In genomic region chr22:31295413-31295812, GRCh38 we compare ENCODE assay signal across 9 cellular contexts. TPM values are rescaled to one million over a fixed set of nuclear protein-coding genes. Genes with fewer than 3 reads are reported as not detected.
DNase-seq lines count a peak whose midpoint lies in the region; ATAC-seq and TF ChIP-seq lines count a peak whose summit lies in the region.
"Had no signal": no experiment of that assay in that cellular context is flagged by ENCODE, and none has a peak within 500 bp of the region (broad histone marks: within the 10 kb centered on the region; RNA-seq: fewer than 3 reads in every experiment).

No MANE protein-coding gene starts in this region.

- ATAC-seq in GM19328 (IDR thresholded peaks at IDR 0.05; ENCODE audit: unreplicated experiment): no peak

- H3K27me3 ChIP-seq in Peyer's patch (no peaks in the 10 kb centered on the region), esophagus muscularis mucosa (no peaks in the 10 kb centered on the region)

- no peaks in the 10 kb centered on the region for H3K9me3 ChIP-seq in Peyer's patch
- H3K9me3 ChIP-seq in esophagus muscularis mucosa: no peaks in the 10 kb centered on the region

- TF ChIP-seq POLR2A in Peyer's patch (IDR thresholded peaks at IDR 0.05): no peak
- TF ChIP-seq POLR2A in esophagus muscularis mucosa (IDR thresholded peaks at IDR 0.05; ENCODE audit: low read depth): no peak

- no peaks in the 10 kb centered on the region for H3K27me3 Mint-ChIP-seq in activated CD4-positive, alpha-beta memory T cell treated with anti-CD3 and anti-CD28 coated beads for 36 hours
- H3K27me3 Mint-ChIP-seq in activated CD4-positive, alpha-beta memory T cell treated with anti-CD3 and anti-CD28 coated beads, Interleukin-2, amount 10 ng/mL, durations not matched to agents 7 days and 5 days: no peaks in the 10 kb centered on the region

- H3K4me3 Mint-ChIP-seq in activated CD4-positive, alpha-beta memory T cell treated with anti-CD3 and anti-CD28 coated beads for 36 hours: peak overlapping the region; percentile 40
- H3K4me3 Mint-ChIP-seq in activated CD4-positive, alpha-beta memory T cell treated with anti-CD3 and anti-CD28 coated beads, Interleukin-2, amount 10 ng/mL, durations not matched to agents 7 days and 5 days: no peak overlapping the region

- peaks cover 0 to 29% (median 9%) of the 10 kb centered on the region in 4 donors for H3K4me1 ChIP-seq in Peyer's patch
- H3K4me1 ChIP-seq in esophagus muscularis mucosa: peaks cover 30 to 59% (median 49%) of the 10 kb centered on the region in 4 donors

- peak overlapping the region; percentile 43 for H3K27ac Mint-ChIP-seq in activated CD4-positive, alpha-beta memory T cell treated with anti-CD3 and anti-CD28 coated beads for 36 hours
- H3K27ac Mint-ChIP-seq in activated CD4-positive, alpha-beta memory T cell treated with anti-CD3 and anti-CD28 coated beads, Interleukin-2, amount 10 ng/mL, durations not matched to agents 7 days and 5 days: no peak overlapping the region

- H3K4me1 Mint-ChIP-seq in activated CD4-positive, alpha-beta memory T cell treated with anti-CD3 and anti-CD28 coated beads for 36 hours (ENCODE audit: low read depth): peaks cover 50% of the 10 kb centered on the region
- H3K4me1 Mint-ChIP-seq in activated CD4-positive, alpha-beta memory T cell treated with anti-CD3 and anti-CD28 coated beads, Interleukin-2, amount 10 ng/mL, durations not matched to agents 7 days and 5 days: peaks cover 40% of the 10 kb centered on the region

- H3K36me3 Mint-ChIP-seq in activated CD4-positive, alpha-beta memory T cell treated with anti-CD3 and anti-CD28 coated beads for 36 hours: peaks cover 2% of the 10 kb centered on the region
- H3K36me3 Mint-ChIP-seq in activated CD4-positive, alpha-beta memory T cell treated with anti-CD3 and anti-CD28 coated beads, Interleukin-2, amount 10 ng/mL, durations not matched to agents 7 days and 5 days (ENCODE audit: low read depth): peaks cover 7% of the 10 kb centered on the region

- no peak for TF ChIP-seq EP300 in esophagus muscularis mucosa (IDR thresholded peaks at IDR 0.05)

- CTCF ChIA-PET in activated CD4-positive, alpha-beta memory T cell treated with anti-CD3 and anti-CD28 coated beads for 36 hours (lab: Charles Lee): interaction anchor here (8.8 kb wide), 1 partner anchor 19 kb away, joined by 92 read pairs; no protein-coding TSS in a partner anchor
- CTCF ChIA-PET in activated CD4-positive, alpha-beta memory T cell treated with anti-CD3 and anti-CD28 coated beads, Interleukin-2, amount 10 ng/mL, durations not matched to agents 7 days and 5 days (lab: Charles Lee): interaction anchor here (4.0 to 4.8 kb wide), 2 partner anchors 19 to 23 kb away, joined by 15 to 21 read pairs; no protein-coding TSS in a partner anchor

- H3K9me3 Mint-ChIP-seq in activated CD4-positive, alpha-beta memory T cell treated with anti-CD3 and anti-CD28 coated beads for 36 hours: peaks cover 2% of the 10 kb centered on the region
- no peaks in the 10 kb centered on the region for H3K9me3 Mint-ChIP-seq in activated CD4-positive, alpha-beta memory T cell treated with anti-CD3 and anti-CD28 coated beads, Interleukin-2, amount 10 ng/mL, durations not matched to agents 7 days and 5 days

- DNase-seq in activated CD4-positive, alpha-beta memory T cell treated with anti-CD3 and anti-CD28 coated beads for 36 hours: no peak
- DNase-seq in activated CD4-positive, alpha-beta memory T cell treated with anti-CD3 and anti-CD28 coated beads, Interleukin-2, amount 10 ng/mL, durations not matched to agents 7 days and 5 days: no peak
- DNase-seq in Peyer's patch (no peak), esophagus muscularis mucosa (ENCODE audit: extremely low spot score) (no peak), substantia nigra (lab: John Stamatoyannopoulos, UW) (no peak), GM03348 (ENCODE audit: low spot score) (no peak)
- DNase-seq in stimulated activated CD4-positive, alpha-beta T cell treated with anti-CD3 and anti-CD28 coated beads, Interleukin-4, amount 100 ng/mL, for 24 hours: no peak
- DNase-seq: NCI-H1694 had no signal

- POLR2A ChIA-PET in activated CD4-positive, alpha-beta memory T cell treated with anti-CD3 and anti-CD28 coated beads for 36 hours (lab: Charles Lee): no interaction called here
- POLR2A ChIA-PET in activated CD4-positive, alpha-beta memory T cell treated with anti-CD3 and anti-CD28 coated beads, Interleukin-2, amount 10 ng/mL, durations not matched to agents 7 days and 5 days (lab: Charles Lee): interaction anchor here (1.2 to 2.5 kb wide), 3 partner anchors 12 to 51 kb away, joined by 3 to 8 read pairs (median 5); partner anchors contain the start of gene PATZ1

- peak overlapping the region; percentile 43 to 82 (median 66) for H3K27ac ChIP-seq in Peyer's patch
- peak overlapping the region; percentile 66 to 99 (median 73) for H3K27ac ChIP-seq in esophagus muscularis mucosa (replicated peaks in 1 of 4)
- H3K27ac ChIP-seq in substantia nigra (ENCODE audit: low read depth, low read length, poor library complexity, severe bottlenecking): peak overlapping the region; percentile 0

- intact Hi-C loops in activated CD4-positive, alpha-beta memory T cell treated with anti-CD3 and anti-CD28 coated beads for 36 hours (cut with micrococcal nuclease): no loop called here
- intact Hi-C loops in esophagus muscularis mucosa (cut with DNase I): no loop called here

- H3K36me3 ChIP-seq in Peyer's patch (no peaks in the 10 kb centered on the region), esophagus muscularis mucosa (no peaks in the 10 kb centered on the region)

- TF ChIP-seq CTCF in Peyer's patch (IDR thresholded peaks at IDR 0.05) (no peak), esophagus muscularis mucosa (IDR thresholded peaks at IDR 0.05) (no peak)

- no peak overlapping the region for H3K4me3 ChIP-seq in Peyer's patch
- no peak overlapping the region for H3K4me3 ChIP-seq in esophagus muscularis mucosa

- WGBS in esophagus muscularis mucosa: 70% methylated on average over 3 of the region's 3 CpGs

RNA-seq across cellular contexts. Expression of gene PIK3IP1, which starts 3.1 kb away (rescaled TPM):
- 10 to 100 TPM; 18.8 to 19.1 TPM for total RNA-seq in activated CD4-positive, alpha-beta memory T cell treated with anti-CD3 and anti-CD28 coated beads for 36 hours
- 10 to 100 TPM; 56.4 to 57.8 TPM for total RNA-seq in activated CD4-positive, alpha-beta memory T cell treated with anti-CD3 and anti-CD28 coated beads, Interleukin-2, amount 10 ng/mL, durations not matched to agents 7 days and 5 days
- total RNA-seq in Peyer's patch: 10 to 100 TPM; 23.7 to 60.2 (median 30.7) TPM
- total RNA-seq in esophagus muscularis mucosa: 10 to 100 TPM; 34.5 to 49.1 (median 39.8) TPM

RNA-seq across cellular contexts. Expression of gene PATZ1, which starts 50.7 kb away (rescaled TPM):
- total RNA-seq in activated CD4-positive, alpha-beta memory T cell treated with anti-CD3 and anti-CD28 coated beads for 36 hours: 10 to 100 TPM; 19.8 to 20.0 TPM
- total RNA-seq in activated CD4-positive, alpha-beta memory T cell treated with anti-CD3 and anti-CD28 coated beads, Interleukin-2, amount 10 ng/mL, durations not matched to agents 7 days and 5 days: 10 to 100 TPM; 18.6 to 19.5 TPM
- total RNA-seq in Peyer's patch (10 to 100 TPM; 12.4 to 28.3 (median 21.2) TPM), esophagus muscularis mucosa (10 to 100 TPM; 12.9 to 20.6 (median 17.0) TPM)

Comparison
In these comparisons a context has a peak if more than half of its experiments do, and no peak if none do; other contexts are left out.
1. H3K27ac ChIP-seq: peak in every context shown above with its lines; median percentile 73 in esophagus muscularis mucosa; 66 in Peyer's patch; 0 in substantia nigra.